Comparison of ENCODE assay signal across 9 cellular contexts in the genomic region with DNA sequence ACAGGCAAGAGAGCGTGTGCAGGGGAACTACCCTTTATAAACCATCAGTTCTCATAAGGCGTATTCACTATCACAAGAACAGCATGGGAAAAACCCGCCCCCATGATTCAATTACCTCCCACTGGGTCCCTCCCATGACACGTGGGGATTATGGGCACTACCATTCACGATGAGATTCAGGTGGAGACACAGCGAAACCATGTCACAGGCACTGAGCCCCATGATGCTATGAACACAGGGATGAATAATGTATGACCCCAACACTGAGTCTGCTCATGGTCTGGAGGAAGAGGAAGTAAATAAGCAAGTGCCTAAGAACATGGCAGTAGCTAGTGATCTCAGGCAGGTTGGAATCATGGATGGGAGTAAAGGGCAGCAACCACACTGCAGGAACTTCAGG.
"Had no signal": no experiment of that assay in that cellular context is flagged by ENCODE, and none has a peak within 500 bp of the region (broad histone marks: within the 10 kb centered on the region; RNA-seq: fewer than 3 reads in every experiment).

No MANE protein-coding gene starts in this region.

- H3K4me3 Mint-ChIP-seq: GM23338, HFFc6, IgD-negative memory B cell had no signal

- H3K27me3 Mint-ChIP-seq: IgD-negative memory B cell had no signal

- H3K36me3 ChIP-seq: HAP-1 had no signal

- DNase-seq: H7, HFFc6, KBM-7 had no signal

- H3K4me2 ChIP-seq: GM23338 had no signal

- ATAC-seq: GM23338, HCT116, HepG2 had no signal

- H3K27ac Mint-ChIP-seq: GM23338, HFFc6, IgD-negative memory B cell had no signal

- H3K27ac ChIP-seq: HL-60 had no signal

- H3K36me3 Mint-ChIP-seq: IgD-negative memory B cell had no signal

- FAIRE-seq: HepG2 had no signal

- H3K4me3 ChIP-seq: GM23338, HAP-1 had no signal

- H3K9me3 Mint-ChIP-seq: GM23338 had no signal

- H3K9me3 ChIP-seq: HAP-1 had no signal
